ENCODE assay signal across 9 cellular contexts in the genomic region with DNA sequence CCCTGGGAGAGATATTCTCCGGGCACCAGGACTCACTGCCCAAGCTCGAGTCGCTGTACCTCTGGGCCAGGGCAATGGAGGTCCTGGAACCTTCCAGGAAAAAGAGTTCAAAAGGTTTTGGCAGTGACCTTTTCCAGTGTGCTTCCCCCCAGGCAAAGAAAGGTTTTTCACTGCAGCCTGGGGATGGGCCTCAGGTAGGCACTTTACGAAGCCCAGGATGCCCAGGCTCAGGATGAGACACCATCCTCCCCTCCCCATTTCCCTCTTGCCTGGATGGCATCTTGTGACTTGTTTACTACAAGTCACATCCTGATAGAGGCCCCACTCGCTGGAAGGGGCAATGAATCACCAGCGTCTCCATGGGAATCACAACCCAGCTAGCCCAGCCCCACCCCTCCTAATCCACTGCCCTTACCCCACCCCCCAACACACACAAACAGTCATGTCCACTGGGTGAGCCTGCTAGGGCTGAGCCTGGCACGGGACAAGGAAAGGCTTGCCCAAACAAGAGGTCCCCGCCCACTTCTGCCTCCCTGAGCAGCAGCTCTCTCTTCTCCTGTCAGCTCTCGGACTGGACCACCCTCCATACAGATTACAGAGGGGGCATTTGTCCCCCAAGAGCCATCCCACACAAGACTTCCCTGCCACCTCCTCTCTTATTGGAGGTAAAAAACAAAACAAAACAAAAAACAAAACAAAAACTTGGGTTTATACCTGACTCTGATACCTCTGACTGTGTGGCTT.
A peak's percentile ranks its signal among the peaks of the same experiment; 100 is the strongest.
DNase-seq lines count a peak whose midpoint lies in the region; ATAC-seq and TF ChIP-seq lines count a peak whose summit lies in the region.
"Had no signal": no experiment of that assay in that cellular context is flagged by ENCODE, and none has a peak within 500 bp of the region (broad histone marks: within the 10 kb centered on the region; RNA-seq: fewer than 3 reads in every experiment).

No MANE protein-coding gene starts in this region.

- H3K27ac ChIP-seq in ACC112 (ENCODE audit: low read depth, low read length) (peak overlapping the region; percentile 100), HUES48 (ENCODE audit: low read depth, low read length) (peak overlapping the region; percentile 64), lung (ENCODE audit: low read depth in 1 of 2, low read length in 1 of 2) (peak overlapping the region in 1 of 2 donors; percentile 49)

- no peaks in the 10 kb centered on the region for H3K9me3 Mint-ChIP-seq in chondrocyte (ENCODE audit: low read depth)

- TF ChIP-seq CTCF in chondrocyte (IDR thresholded peaks at IDR 0.05), result no peak
- no peak for TF ChIP-seq CTCF in lung (IDR thresholded peaks at IDR 0.05; ENCODE audit: control extremely low read depth, extremely low read depth)

- H3K36me3 ChIP-seq in ACC112 (ENCODE audit: insufficient read depth, low read length), result no peaks in the 10 kb centered on the region
- H3K36me3 ChIP-seq in HUES48 (ENCODE audit: control insufficient read depth, insufficient read depth, low read length), result no peaks in the 10 kb centered on the region
- H3K36me3 ChIP-seq in lung (ENCODE audit: control insufficient read depth in 2 of 2, insufficient read depth in 2 of 2, low read length in 2 of 2), result no peaks in the 10 kb centered on the region

- no peak overlapping the region for H3K9ac ChIP-seq in HUES48 (ENCODE audit: low read depth, low read length)

- no peaks in the 10 kb centered on the region for H3K36me3 Mint-ChIP-seq in chondrocyte (ENCODE audit: low read depth)

- H2AFZ ChIP-seq in ACC112 (ENCODE audit: low read length, unreplicated experiment), result no peak overlapping the region

- H3K27ac Mint-ChIP-seq in chondrocyte (ENCODE audit: unreplicated experiment), result peak overlapping the region; percentile 98

- H3K4me3 ChIP-seq in ACC112 (ENCODE audit: low read depth, low read length) (peak overlapping the region; percentile 66), HUES48 (ENCODE audit: low read depth, low read length) (no peak overlapping the region), lung (no peak overlapping the region)

- ATAC-seq in lung (ENCODE audit: insufficient read depth, low FRiP score), result peak; percentile 74
- no peak for ATAC-seq in GM19324 (IDR thresholded peaks at IDR 0.05; ENCODE audit: low FRiP score, unreplicated experiment)
- ATAC-seq in GM21515 (IDR thresholded peaks at IDR 0.05; ENCODE audit: unreplicated experiment), result no peak

- peaks cover 38% of the 10 kb centered on the region for H3K4me1 Mint-ChIP-seq in chondrocyte (ENCODE audit: low read depth)

- no peaks in the 10 kb centered on the region for H3K27me3 Mint-ChIP-seq in chondrocyte (ENCODE audit: low read depth)

- DNase-seq in chondrocyte (ENCODE audit: low spot score) (no peak), lung (ENCODE audit: low spot score) (peak; percentile 49), DMS79 treated with DMSO at 0.1 percent for 48 hours (lab: John Stamatoyannopoulos, UW) (no peak)
- DNase-seq in activated CD8-positive, alpha-beta memory T cell treated with anti-CD3 and anti-CD28 coated beads, Interleukin-2, amount 50 U/mL, for 48 hours, result no peak
- DNase-seq: SHP77 had no signal

- 51 to 64% methylated on average over 9 of the region's 9 CpGs for WGBS in lung, 2 donors

- no peaks in the 10 kb centered on the region for H3K79me2 ChIP-seq in ACC112 (ENCODE audit: control insufficient read depth, insufficient read depth, low read length, unreplicated experiment)

- H3K9me3 ChIP-seq in HUES48 (ENCODE audit: control insufficient read depth, insufficient read depth, low read length) (no peaks in the 10 kb centered on the region), lung (ENCODE audit: control insufficient read depth in 2 of 2, insufficient read depth in 1 of 2, low read length in 1 of 2) (no peaks in the 10 kb centered on the region)

- H3K4me3 Mint-ChIP-seq in chondrocyte (ENCODE audit: unreplicated experiment), result no peak overlapping the region

- peaks cover 54% of the 10 kb centered on the region for H3K4me1 ChIP-seq in ACC112 (ENCODE audit: control insufficient read depth, insufficient read depth, low read length, unreplicated experiment)
- 0 out of 2 replicates have a peak, but pooled peaks cover 3% of the 10 kb centered on the region for H3K4me1 ChIP-seq in HUES48 (ENCODE audit: control insufficient read depth, insufficient read depth, low read length)
- H3K4me1 ChIP-seq in lung (ENCODE audit: control insufficient read depth in 2 of 2, insufficient read depth in 2 of 2, low read length in 2 of 2), result peaks cover 0 to 14% of the 10 kb centered on the region in 2 donors

- H3K27me3 ChIP-seq in ACC112 (ENCODE audit: insufficient read depth, low read length) (no peaks in the 10 kb centered on the region), HUES48 (ENCODE audit: control insufficient read depth, insufficient read depth, low read length) (no peaks in the 10 kb centered on the region; the same call in 1 of the 2 replicates), lung (ENCODE audit: control insufficient read depth, insufficient read depth) (no peaks in the 10 kb centered on the region)
